In the genomic region with DNA sequence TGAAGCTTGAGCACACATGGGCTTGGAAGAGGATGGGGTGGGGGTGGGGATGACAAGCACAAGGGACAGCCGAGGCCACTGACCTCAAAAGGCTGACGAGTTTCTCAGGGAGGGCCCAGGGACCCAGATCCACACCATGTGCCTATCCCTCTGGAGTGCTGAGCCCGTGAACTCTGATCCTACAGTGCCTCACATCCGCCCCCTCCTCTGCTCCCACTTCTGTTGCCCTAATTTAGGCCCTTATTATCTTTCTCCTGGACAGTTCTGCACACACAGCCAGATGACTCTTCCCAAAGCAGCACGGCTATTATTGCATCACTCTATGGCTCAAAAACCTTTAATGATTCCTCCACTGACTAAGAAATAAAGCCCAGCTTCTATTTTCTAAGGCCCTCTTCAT, we compare ENCODE assay signal across 20 cellular contexts. TPM values are rescaled to one million over a fixed set of nuclear protein-coding genes. Genes with fewer than 3 reads are reported as not detected.
DNase-seq lines count a peak whose midpoint lies in the region; ATAC-seq and TF ChIP-seq lines count a peak whose summit lies in the region.
"Had no signal": no experiment of that assay in that cellular context is flagged by ENCODE, and none has a peak within 500 bp of the region (broad histone marks: within the 10 kb centered on the region; RNA-seq: fewer than 3 reads in every experiment).

No MANE protein-coding gene starts in this region.

- H3K27ac ChIP-seq in right atrium auricular region (peak overlapping the region in 1 of 2 donors; percentile 8), gastroesophageal sphincter (peak overlapping the region in 1 of 4 donors; percentile 14)
- H3K27ac ChIP-seq: neural progenitor cell had no signal

- H3K9me3 ChIP-seq in right atrium auricular region: no peaks in the 10 kb centered on the region
- H3K9me3 ChIP-seq in gastroesophageal sphincter: no peaks in the 10 kb centered on the region

- peaks cover 0 to 34% of the 10 kb centered on the region in 2 donors for H3K4me1 ChIP-seq in right atrium auricular region
- H3K4me1 ChIP-seq in gastroesophageal sphincter: peaks cover 0 to 30% (median 10%) of the 10 kb centered on the region in 3 donors

- WGBS in gastroesophageal sphincter (ENCODE audit: low coverage in 1 of 2), 2 donors: 39 to 68% methylated on average over 5 of the region's 5 CpGs

- H3K36me3 Mint-ChIP-seq in neural crest cell (ENCODE audit: low read depth) (no peaks in the 10 kb centered on the region), HFFc6 (ENCODE audit: low read depth) (0 out of 2 replicates have a peak, but pooled peaks cover 3% of the 10 kb centered on the region)
- no peaks in the 10 kb centered on the region for H3K36me3 Mint-ChIP-seq in activated T-helper 17 cell treated with anti-CD3 and anti-CD28 coated beads, Interleukin-2, amount 50 U/mL, for 72 hours (ENCODE audit: low read depth)

- H3K27me3 Mint-ChIP-seq in neural crest cell (ENCODE audit: low read depth) (no peaks in the 10 kb centered on the region), HFFc6 (ENCODE audit: insufficient read depth) (peaks cover 2% of the 10 kb centered on the region; the same call in 1 of the 2 replicates)
- H3K27me3 Mint-ChIP-seq in activated T-helper 17 cell treated with anti-CD3 and anti-CD28 coated beads, Interleukin-2, amount 50 U/mL, for 72 hours: peaks cover 7% of the 10 kb centered on the region
- H3K27me3 Mint-ChIP-seq: activated B cell treated with CpG ODN at 0.5 μM for 24 hours had no signal

- H3K36me3 ChIP-seq in right atrium auricular region (no peaks in the 10 kb centered on the region), gastroesophageal sphincter (peaks cover 0 to 16% of the 10 kb centered on the region in 2 donors)
- H3K36me3 ChIP-seq: MG63, neural progenitor cell had no signal

- H3K27ac Mint-ChIP-seq in neural crest cell (ENCODE audit: unreplicated experiment): peak overlapping the region; percentile 29
- H3K27ac Mint-ChIP-seq in activated T-helper 17 cell treated with anti-CD3 and anti-CD28 coated beads, Interleukin-2, amount 50 U/mL, for 72 hours: no peak overlapping the region
- no peak overlapping the region for H3K27ac Mint-ChIP-seq in HFFc6
- H3K27ac Mint-ChIP-seq: activated B cell treated with CpG ODN at 0.5 μM for 24 hours, neural progenitor cell had no signal

- H3K4me1 Mint-ChIP-seq in neural crest cell (peaks cover 61% of the 10 kb centered on the region), HFFc6 (ENCODE audit: low read depth) (no peaks in the 10 kb centered on the region)
- no peaks in the 10 kb centered on the region for H3K4me1 Mint-ChIP-seq in activated T-helper 17 cell treated with anti-CD3 and anti-CD28 coated beads, Interleukin-2, amount 50 U/mL, for 72 hours

- intact Hi-C loops in Right ventricle myocardium inferior (cut with DNase I): no loop called here

- no peaks in the 10 kb centered on the region for H3K9me3 Mint-ChIP-seq in neural crest cell
- H3K9me3 Mint-ChIP-seq in activated T-helper 17 cell treated with anti-CD3 and anti-CD28 coated beads, Interleukin-2, amount 50 U/mL, for 72 hours: no peaks in the 10 kb centered on the region
- peaks cover 14% of the 10 kb centered on the region; the same call in 1 of the 2 replicates for H3K9me3 Mint-ChIP-seq in HFFc6
- H3K9me3 Mint-ChIP-seq: activated B cell treated with CpG ODN at 0.5 μM for 24 hours, neural progenitor cell had no signal

- no peak overlapping the region for H3K4me3 Mint-ChIP-seq in neural crest cell
- H3K4me3 Mint-ChIP-seq in activated T-helper 17 cell treated with anti-CD3 and anti-CD28 coated beads, Interleukin-2, amount 50 U/mL, for 72 hours: no peak overlapping the region
- no peak overlapping the region for H3K4me3 Mint-ChIP-seq in HFFc6
- H3K4me3 Mint-ChIP-seq: activated B cell treated with CpG ODN at 0.5 μM for 24 hours, neural progenitor cell had no signal

- H3K27me3 ChIP-seq in right atrium auricular region (no peaks in the 10 kb centered on the region), gastroesophageal sphincter (no peaks in the 10 kb centered on the region)
- H3K27me3 ChIP-seq: MG63, neural progenitor cell had no signal

- no peak for TF ChIP-seq POLR2A in gastroesophageal sphincter (IDR thresholded peaks at IDR 0.05)

- ATAC-seq in Right ventricle myocardium inferior: peak; percentile 85
- peak; percentile 46 for ATAC-seq in gastroesophageal sphincter
- ATAC-seq in activated T-helper 17 cell treated with anti-CD3 and anti-CD28 coated beads, Interleukin-2, amount 50 U/mL, for 72 hours (replicated peaks): no peak

- DNase-seq in Right ventricle myocardium inferior (ENCODE audit: missing footprints): no peak
- no peak for DNase-seq in right atrium auricular region (ENCODE audit: low spot score)
- DNase-seq in neural crest cell (ENCODE audit: low read depth, low spot score): no peak
- DNase-seq in NCI-H748 (lab: John Stamatoyannopoulos, UW; ENCODE audit: unreplicated experiment): no peak
- DNase-seq in HFFc6: no peak
- DNase-seq in DMS79 treated with DMSO at 0.1 percent for 48 hours (lab: John Stamatoyannopoulos, UW): no peak
- DNase-seq: activated B cell treated with CpG ODN at 0.5 μM for 24 hours; activated naive CD4-positive, alpha-beta T cell; effector CD4-positive, alpha-beta T cell; EL; GOT3; mammary epithelial cell; MG63; NCI-H2081; NCI-H774; stimulated activated CD4-positive, alpha-beta T cell treated with anti-CD3 and anti-CD28 coated beads, Interleukin-2, amount 100 ng/mL, for 48 hours; T-helper 1 cell had no signal

- TF ChIP-seq EP300 in gastroesophageal sphincter (IDR thresholded peaks at IDR 0.05): no peak

- TF ChIP-seq CTCF in right atrium auricular region (IDR thresholded peaks at IDR 0.05) (no peak), gastroesophageal sphincter (IDR thresholded peaks at IDR 0.05) (no peak), neural crest cell (conservative IDR thresholded peaks at IDR 0.05) (no peak), HFFc6 (IDR thresholded peaks at IDR 0.05) (no peak)

- no peak overlapping the region for H3K4me3 ChIP-seq in right atrium auricular region
- no peak overlapping the region for H3K4me3 ChIP-seq in gastroesophageal sphincter
- H3K4me3 ChIP-seq: MG63, neural progenitor cell had no signal

RNA-seq across cellular contexts. Expression of a gene that starts 24.8 kb away (rescaled TPM):
- 5.1 TPM for total RNA-seq in Right ventricle myocardium inferior
- 1 to 10 TPM; 1.7 to 2.8 TPM for total RNA-seq in right atrium auricular region
- 10 to 100 TPM in 3 of 4 donors, 1 to 10 TPM in 1; 9.3 to 20.7 (median 13.4) TPM for total RNA-seq in gastroesophageal sphincter
- total RNA-seq in neural crest cell: 10.2 and 11.1 TPM in 2 replicates
- total RNA-seq in activated T-helper 17 cell treated with anti-CD3 and anti-CD28 coated beads, Interleukin-2, amount 50 U/mL, for 72 hours: under 1 TPM; 0.06 to 0.64 TPM
- not detected for total RNA-seq in HFFc6 (2021; fragmentation: NEBNext Ultra II Directional; extraction: Animal tissue kit (Norgen Biotek cat#: 25700))
